21 cellular contexts compared by ENCODE assay signal in the genomic region with DNA sequence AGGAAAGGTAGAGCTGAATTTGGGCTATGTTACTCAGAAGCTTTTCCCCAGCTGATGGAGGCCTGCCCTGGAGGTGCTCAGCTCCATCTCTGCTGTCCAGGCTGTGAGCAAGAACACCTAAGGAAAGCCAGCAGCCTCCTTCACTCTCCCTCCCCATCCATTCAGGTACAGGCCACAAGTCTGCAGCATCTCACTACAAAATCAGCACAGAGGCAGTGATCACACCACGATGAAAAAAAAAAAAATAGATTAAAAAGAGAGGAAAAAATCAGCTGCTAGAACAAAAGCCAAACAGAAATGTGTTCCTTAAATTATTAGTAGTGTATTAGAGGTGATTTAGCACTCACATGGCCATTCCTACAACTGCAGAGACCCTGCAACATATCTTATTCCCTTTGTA.
A peak's percentile ranks its signal among the peaks of the same experiment; 100 is the strongest.
DNase-seq lines count a peak whose midpoint lies in the region; ATAC-seq, FAIRE-seq and TF ChIP-seq lines count a peak whose summit lies in the region.
"Had no signal": no experiment of that assay in that cellular context is flagged by ENCODE, and none has a peak within 500 bp of the region (broad histone marks: within the 10 kb centered on the region; RNA-seq: fewer than 3 reads in every experiment).

No MANE protein-coding gene starts in this region.

- TF ChIP-seq EP300 in neural cell (conservative IDR thresholded peaks at IDR 0.05; ENCODE audit: poor library complexity, severe bottlenecking), result no peak

- TF ChIP-seq RAD21 in neural cell (conservative IDR thresholded peaks at IDR 0.05), result peak; percentile 72

- no peaks in the 10 kb centered on the region for H3F3A ChIP-seq in GM23338 (replicated peaks; ENCODE audit: low read depth)
- H3F3A ChIP-seq in neural cell (ENCODE audit: insufficient read depth, low read length, poor library complexity, severe bottlenecking), result no peaks in the 10 kb centered on the region

- H3K79me2 ChIP-seq in GM23338 (replicated peaks; ENCODE audit: insufficient read depth) (no peaks in the 10 kb centered on the region), neural cell (replicated peaks; ENCODE audit: insufficient read depth, low read length) (no peaks in the 10 kb centered on the region)

- TF ChIP-seq CTCF in GM23338 (conservative IDR thresholded peaks at IDR 0.05; ENCODE audit: low read depth in 2 of 2), result 0 out of 4 replicates have a peak, but pooled peaks of 1 of the 2 experiments have one; percentile 13
- TF ChIP-seq CTCF in endodermal cell (conservative IDR thresholded peaks at IDR 0.05), result no peak
- TF ChIP-seq CTCF in neural cell (IDR thresholded peaks at IDR 0.05; ENCODE audit: poor library complexity, severe bottlenecking), result peak; percentile 61

- H3K4me1 Mint-ChIP-seq in GM23338, result peaks cover 26% of the 10 kb centered on the region
- peaks cover 8% of the 10 kb centered on the region for H3K4me1 Mint-ChIP-seq in endodermal cell
- H3K4me1 Mint-ChIP-seq: CD4-positive, CD25-positive, alpha-beta regulatory T cell; CD8-positive, alpha-beta memory T cell had no signal

- ATAC-seq in GM23338, result peak; percentile 43
- ATAC-seq in GM18502 (IDR thresholded peaks at IDR 0.05; ENCODE audit: poor library complexity, unreplicated experiment), result no peak
- no peak for ATAC-seq in HG03175 (IDR thresholded peaks at IDR 0.05; ENCODE audit: unreplicated experiment)

- H3K27me3 Mint-ChIP-seq in GM23338 (ENCODE audit: insufficient read depth, low read depth, poor library complexity) (peaks cover 9% of the 10 kb centered on the region), endodermal cell (ENCODE audit: insufficient read depth) (no peaks in the 10 kb centered on the region)
- H3K27me3 Mint-ChIP-seq: CD4-positive, CD25-positive, alpha-beta regulatory T cell had no signal

- H2AFZ ChIP-seq in GM23338 (no peak overlapping the region), neural cell (ENCODE audit: low read depth, low read length) (no peak overlapping the region)

- H3K36me3 Mint-ChIP-seq in GM23338 (ENCODE audit: low read depth) (no peaks in the 10 kb centered on the region), endodermal cell (ENCODE audit: low read depth) (no peaks in the 10 kb centered on the region)
- H3K36me3 Mint-ChIP-seq: CD4-positive, CD25-positive, alpha-beta regulatory T cell; CD8-positive, alpha-beta memory T cell had no signal

- H3K27ac ChIP-seq in GM23338 (ENCODE audit: low read depth) (no peak overlapping the region), endodermal cell (ENCODE audit: low read depth, low read length) (no peak overlapping the region), neural cell (ENCODE audit: low read length) (peak overlapping the region; percentile 10)

- H3K4me1 ChIP-seq in GM23338 (ENCODE audit: insufficient read depth) (peaks cover 4% of the 10 kb centered on the region; the same call in 1 of the 2 replicates), endodermal cell (ENCODE audit: control insufficient read depth, insufficient read depth, low read length) (no peaks in the 10 kb centered on the region)
- H3K4me1 ChIP-seq: BE2C had no signal

- peak; percentile 44 for FAIRE-seq in HTR-8/SVneo (lab: Jason Lieb, UNC)
- FAIRE-seq: A204.1, GM12891, GM18507 had no signal

- H3K9me2 ChIP-seq in GM23338 (ENCODE audit: insufficient read depth) (0 out of 2 replicates have a peak, but pooled peaks cover 3% of the 10 kb centered on the region), neural cell (ENCODE audit: insufficient read depth, low read length) (no peaks in the 10 kb centered on the region)

- peaks cover 2% of the 10 kb centered on the region; the same call in 1 of the 3 replicates for H3K9me3 Mint-ChIP-seq in GM23338
- no peaks in the 10 kb centered on the region for H3K9me3 Mint-ChIP-seq in endodermal cell
- H3K9me3 Mint-ChIP-seq: H9 had no signal

- DNase-seq in GM23338 (ENCODE audit: low spot score), result no peak
- DNase-seq in HTR-8/SVneo (ENCODE audit: insufficient read length, low spot score), result no peak
- peak; percentile 38 for DNase-seq in endodermal cell
- DNase-seq: ACHN; BE2C; C1 segment of cervical spinal cord; CD4-positive, CD25-positive, alpha-beta regulatory T cell; CD8-positive, alpha-beta memory T cell; COR-L47; DMS 273 treated with DMSO at 0.1 percent for 48 hours; DMS53; DND-41; EL; GOT3; H9 had no signal

- no peak overlapping the region for H3K9ac ChIP-seq in endodermal cell (ENCODE audit: extremely low read depth, low read length, poor library complexity, severe bottlenecking)
- peak overlapping the region; percentile 13 for H3K9ac ChIP-seq in neural cell (ENCODE audit: low read length)

- H3K4me2 ChIP-seq in GM23338 (no peak overlapping the region), neural cell (ENCODE audit: low read length) (no peak overlapping the region)

- H3K27ac Mint-ChIP-seq in GM23338 (no peak overlapping the region), endodermal cell (no peak overlapping the region)
- H3K27ac Mint-ChIP-seq: CD4-positive, CD25-positive, alpha-beta regulatory T cell; CD8-positive, alpha-beta memory T cell; H9 had no signal

- H3K27me3 ChIP-seq in GM23338 (ENCODE audit: insufficient read depth), result no peaks in the 10 kb centered on the region
- no peaks in the 10 kb centered on the region for H3K27me3 ChIP-seq in endodermal cell (ENCODE audit: control insufficient read depth, insufficient read depth, low read length, poor library complexity, severe bottlenecking)
- no peaks in the 10 kb centered on the region for H3K27me3 ChIP-seq in neural cell (ENCODE audit: insufficient read depth, low read depth, low read length)
- H3K27me3 ChIP-seq: BE2C had no signal

- no peaks in the 10 kb centered on the region for H4K20me1 ChIP-seq in GM23338 (replicated peaks; ENCODE audit: insufficient read depth)
- no peaks in the 10 kb centered on the region for H4K20me1 ChIP-seq in neural cell (ENCODE audit: insufficient read depth)

- no peak overlapping the region for H3K4me3 ChIP-seq in GM23338
- no peak overlapping the region for H3K4me3 ChIP-seq in endodermal cell (ENCODE audit: low read length)
- no peak overlapping the region for H3K4me3 ChIP-seq in neural cell (ENCODE audit: low read length)

- WGBS in endodermal cell (ENCODE audit: insufficient coverage in 1 of 2, insufficient read length in 1 of 2), 2 experiments, result 80% methylated on average over 1 of the region's 1 CpG; no CpG with 5 or more reads in 1 of the 2 experiments

- H3K4me3 Mint-ChIP-seq in GM23338, result no peak overlapping the region
- no peak overlapping the region for H3K4me3 Mint-ChIP-seq in endodermal cell
- H3K4me3 Mint-ChIP-seq: CD4-positive, CD25-positive, alpha-beta regulatory T cell; CD8-positive, alpha-beta memory T cell; H9 had no signal

- H3K36me3 ChIP-seq in GM23338 (ENCODE audit: insufficient read depth) (no peaks in the 10 kb centered on the region; the same call in 1 of the 2 replicates), endodermal cell (ENCODE audit: control insufficient read depth, insufficient read depth, low read length) (no peaks in the 10 kb centered on the region), neural cell (ENCODE audit: insufficient read depth, low read length) (no peaks in the 10 kb centered on the region)
- H3K36me3 ChIP-seq: BE2C had no signal

- H3K9me3 ChIP-seq in endodermal cell (ENCODE audit: control insufficient read depth, low read length), result no peaks in the 10 kb centered on the region
- no peaks in the 10 kb centered on the region for H3K9me3 ChIP-seq in neural cell (ENCODE audit: low read length)
- H3K9me3 ChIP-seq: BE2C had no signal

TF ChIP-seq in neural cell, 6 proteins besides CTCF, POLR2A, EP300 and RAD21:
- peak; percentile 68 for TF ChIP-seq SMC3 (conservative IDR thresholded peaks at IDR 0.05; ENCODE audit: poor library complexity)
- TF ChIP-seq, protein P1, sequence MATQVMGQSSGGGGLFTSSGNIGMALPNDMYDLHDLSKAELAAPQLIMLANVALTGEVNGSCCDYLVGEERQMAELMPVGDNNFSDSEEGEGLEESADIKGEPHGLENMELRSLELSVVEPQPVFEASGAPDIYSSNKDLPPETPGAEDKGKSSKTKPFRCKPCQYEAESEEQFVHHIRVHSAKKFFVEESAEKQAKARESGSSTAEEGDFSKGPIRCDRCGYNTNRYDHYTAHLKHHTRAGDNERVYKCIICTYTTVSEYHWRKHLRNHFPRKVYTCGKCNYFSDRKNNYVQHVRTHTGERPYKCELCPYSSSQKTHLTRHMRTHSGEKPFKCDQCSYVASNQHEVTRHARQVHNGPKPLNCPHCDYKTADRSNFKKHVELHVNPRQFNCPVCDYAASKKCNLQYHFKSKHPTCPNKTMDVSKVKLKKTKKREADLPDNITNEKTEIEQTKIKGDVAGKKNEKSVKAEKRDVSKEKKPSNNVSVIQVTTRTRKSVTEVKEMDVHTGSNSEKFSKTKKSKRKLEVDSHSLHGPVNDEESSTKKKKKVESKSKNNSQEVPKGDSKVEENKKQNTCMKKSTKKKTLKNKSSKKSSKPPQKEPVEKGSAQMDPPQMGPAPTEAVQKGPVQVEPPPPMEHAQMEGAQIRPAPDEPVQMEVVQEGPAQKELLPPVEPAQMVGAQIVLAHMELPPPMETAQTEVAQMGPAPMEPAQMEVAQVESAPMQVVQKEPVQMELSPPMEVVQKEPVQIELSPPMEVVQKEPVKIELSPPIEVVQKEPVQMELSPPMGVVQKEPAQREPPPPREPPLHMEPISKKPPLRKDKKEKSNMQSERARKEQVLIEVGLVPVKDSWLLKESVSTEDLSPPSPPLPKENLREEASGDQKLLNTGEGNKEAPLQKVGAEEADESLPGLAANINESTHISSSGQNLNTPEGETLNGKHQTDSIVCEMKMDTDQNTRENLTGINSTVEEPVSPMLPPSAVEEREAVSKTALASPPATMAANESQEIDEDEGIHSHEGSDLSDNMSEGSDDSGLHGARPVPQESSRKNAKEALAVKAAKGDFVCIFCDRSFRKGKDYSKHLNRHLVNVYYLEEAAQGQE (IDR thresholded peaks at IDR 0.05; ENCODE audit: borderline replicate concordance), result no peak
